Comparison of ENCODE assay signal across 1 cellular context in the genomic region with DNA sequence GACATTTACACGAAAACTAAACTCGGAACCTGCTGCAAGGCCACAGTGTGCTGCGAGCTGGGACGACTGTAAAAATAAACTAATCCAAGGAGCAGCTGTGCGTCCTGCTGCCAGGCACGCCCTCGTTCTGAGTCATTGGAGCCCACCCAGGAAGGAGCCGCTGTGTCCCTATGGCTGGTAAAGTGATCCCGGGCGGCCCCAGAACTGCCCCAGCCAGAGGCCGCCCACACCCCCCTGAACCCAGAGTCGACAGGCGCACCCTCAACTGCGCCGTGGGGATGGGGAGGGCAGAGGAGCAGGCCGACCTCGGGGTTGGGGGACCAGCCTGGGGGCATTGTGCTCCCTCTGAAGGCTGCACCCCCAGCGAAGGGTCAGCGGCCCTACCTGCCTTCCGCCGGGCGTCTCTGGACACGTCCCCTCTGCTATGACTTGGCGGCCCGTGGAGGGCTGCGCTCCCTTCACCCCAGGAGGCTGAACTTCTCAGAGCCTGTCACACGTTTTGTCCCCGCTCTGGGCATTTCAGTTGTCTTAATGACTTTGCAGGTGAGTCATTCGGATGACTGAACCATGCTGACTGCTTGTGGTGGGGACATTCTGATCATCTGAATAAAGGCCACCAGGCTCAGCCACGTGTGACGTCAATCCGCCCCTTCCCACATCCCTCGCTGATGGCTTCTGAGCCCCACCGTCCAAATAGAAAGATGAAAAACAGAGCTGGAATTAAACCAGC.
TF ChIP-seq lines count a peak whose summit lies in the region.

No MANE protein-coding gene starts in this region.

TF ChIP-seq in HEK293, 187 proteins besides CTCF, POLR2A, EP300 and RAD21 (continued from another document and continues in another):
- TF ChIP-seq, protein P1, sequence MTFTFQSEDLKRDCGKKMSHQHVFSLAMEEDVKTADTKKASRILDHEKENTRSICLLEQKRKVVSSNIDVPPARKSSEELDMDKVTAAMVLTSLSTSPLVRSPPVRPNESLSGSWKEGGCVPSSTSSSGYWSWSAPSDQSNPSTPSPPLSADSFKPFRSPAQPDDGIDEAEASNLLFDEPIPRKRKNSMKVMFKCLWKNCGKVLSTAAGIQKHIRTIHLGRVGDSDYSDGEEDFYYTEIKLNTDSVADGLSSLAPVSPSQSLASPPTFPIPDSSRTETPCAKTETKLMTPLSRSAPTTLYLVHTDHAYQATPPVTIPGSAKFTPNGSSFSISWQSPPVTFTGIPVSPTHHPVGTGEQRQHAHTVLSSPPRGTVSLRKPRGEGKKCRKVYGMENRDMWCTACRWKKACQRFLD (tag by site-specific recombination; IDR thresholded peaks at IDR 0.05) = no peak
- TF ChIP-seq ZNF140 (tag by site-specific recombination; IDR thresholded peaks at IDR 0.05) (no peak), KLF9 (tag by site-specific recombination; IDR thresholded peaks at IDR 0.05; ENCODE audit: low read depth) (peak; percentile 80), ZNF169 (tag by site-specific recombination; IDR thresholded peaks at IDR 0.05) (no peak), ZNF600 (tag by site-specific recombination; IDR thresholded peaks at IDR 0.05) (peak; percentile 59; the same call in 1 of the 2 replicates), ZNF354C (tag by site-specific recombination; IDR thresholded peaks at IDR 0.05; ENCODE audit: borderline replicate concordance, low read depth) (no peak), WT1 (tag by site-specific recombination; IDR thresholded peaks at IDR 0.05) (peak; percentile 46; the same call in 1 of the 2 replicates), ZNF529 (tag by site-specific recombination; IDR thresholded peaks at IDR 0.05; ENCODE audit: insufficient replicate concordance) (no peak), ZNF112 (tag by site-specific recombination; IDR thresholded peaks at IDR 0.05) (no peak), ZNF155 (tag by site-specific recombination; IDR thresholded peaks at IDR 0.05) (no peak), KLF1 (tag by site-specific recombination; IDR thresholded peaks at IDR 0.05) (peak; percentile 86), SCRT2 (tag by site-specific recombination; IDR thresholded peaks at IDR 0.05) (no peak), ZNF473 (tag by site-specific recombination; IDR thresholded peaks at IDR 0.05) (no peak), ZNF19 (tag by site-specific recombination; IDR thresholded peaks at IDR 0.05; ENCODE audit: low read depth) (no peak), ZNF544 (tag by site-specific recombination; IDR thresholded peaks at IDR 0.05) (no peak), ZFHX2 (tag by site-specific recombination; conservative IDR thresholded peaks at IDR 0.05) (peak; percentile 81), ZNF324 (tag by site-specific recombination; IDR thresholded peaks at IDR 0.05) (0 out of 2 replicates have a peak, but pooled peaks have one; percentile 12), SP3 (tag by site-specific recombination; IDR thresholded peaks at IDR 0.05) (no peak), ZNF768 (tag by site-specific recombination; IDR thresholded peaks at IDR 0.05) (no peak), ZNF530 (tag by site-specific recombination; IDR thresholded peaks at IDR 0.05; ENCODE audit: low read depth) (no peak), SP7 (tag by site-specific recombination; IDR thresholded peaks at IDR 0.05) (peak; percentile 93), ZNF514 (tag by site-specific recombination; IDR thresholded peaks at IDR 0.05) (no peak), ZNF302 (tag by site-specific recombination; IDR thresholded peaks at IDR 0.05; ENCODE audit: low read depth) (no peak), KLF16 (tag by site-specific recombination; IDR thresholded peaks at IDR 0.05) (no peak), ZNF114 (tag by site-specific recombination; IDR thresholded peaks at IDR 0.05) (no peak), ZBTB8A (tag by site-specific recombination; IDR thresholded peaks at IDR 0.05) (peak; percentile 78), KLF8 (tag by site-specific recombination; IDR thresholded peaks at IDR 0.05) (peak; percentile 32; the same call in 1 of the 2 replicates), YY2 (tag by site-specific recombination; IDR thresholded peaks at IDR 0.05) (no peak), ZNF549 (tag by site-specific recombination; IDR thresholded peaks at IDR 0.05) (no peak), ZFP41 (tag by site-specific recombination; IDR thresholded peaks at IDR 0.05; ENCODE audit: borderline replicate concordance) (no peak), ZNF121 (tag by site-specific recombination; IDR thresholded peaks at IDR 0.05) (no peak), TCF7L2 (IDR thresholded peaks at IDR 0.05; ENCODE audit: borderline replicate concordance, low read depth, low read length) (no peak)
- TF ChIP-seq, protein P2, sequence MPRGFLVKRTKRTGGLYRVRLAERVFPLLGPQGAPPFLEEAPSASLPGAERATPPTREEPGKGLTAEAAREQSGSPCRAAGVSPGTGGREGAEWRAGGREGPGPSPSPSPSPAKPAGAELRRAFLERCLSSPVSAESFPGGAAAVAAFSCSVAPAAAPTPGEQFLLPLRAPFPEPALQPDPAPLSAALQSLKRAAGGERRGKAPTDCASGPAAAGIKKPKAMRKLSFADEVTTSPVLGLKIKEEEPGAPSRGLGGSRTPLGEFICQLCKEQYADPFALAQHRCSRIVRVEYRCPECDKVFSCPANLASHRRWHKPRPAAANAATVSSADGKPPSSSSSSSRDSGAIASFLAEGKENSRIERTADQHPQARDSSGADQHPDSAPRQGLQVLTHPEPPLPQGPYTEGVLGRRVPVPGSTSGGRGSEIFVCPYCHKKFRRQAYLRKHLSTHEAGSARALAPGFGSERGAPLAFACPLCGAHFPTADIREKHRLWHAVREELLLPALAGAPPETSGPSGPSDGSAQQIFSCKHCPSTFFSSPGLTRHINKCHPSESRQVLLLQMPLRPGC (tag by site-specific recombination; IDR thresholded peaks at IDR 0.05) = peak; percentile 46
- TF ChIP-seq, protein P3, sequence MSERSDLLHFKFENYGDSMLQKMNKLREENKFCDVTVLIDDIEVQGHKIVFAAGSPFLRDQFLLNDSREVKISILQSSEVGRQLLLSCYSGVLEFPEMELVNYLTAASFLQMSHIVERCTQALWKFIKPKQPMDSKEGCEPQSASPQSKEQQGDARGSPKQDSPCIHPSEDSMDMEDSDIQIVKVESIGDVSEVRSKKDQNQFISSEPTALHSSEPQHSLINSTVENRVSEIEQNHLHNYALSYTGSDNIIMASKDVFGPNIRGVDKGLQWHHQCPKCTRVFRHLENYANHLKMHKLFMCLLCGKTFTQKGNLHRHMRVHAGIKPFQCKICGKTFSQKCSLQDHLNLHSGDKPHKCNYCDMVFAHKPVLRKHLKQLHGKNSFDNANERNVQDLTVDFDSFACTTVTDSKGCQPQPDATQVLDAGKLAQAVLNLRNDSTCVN (tag by site-specific recombination; optimal IDR thresholded peaks at IDR 0.05) = no peak
- TF ChIP-seq, protein P4, sequence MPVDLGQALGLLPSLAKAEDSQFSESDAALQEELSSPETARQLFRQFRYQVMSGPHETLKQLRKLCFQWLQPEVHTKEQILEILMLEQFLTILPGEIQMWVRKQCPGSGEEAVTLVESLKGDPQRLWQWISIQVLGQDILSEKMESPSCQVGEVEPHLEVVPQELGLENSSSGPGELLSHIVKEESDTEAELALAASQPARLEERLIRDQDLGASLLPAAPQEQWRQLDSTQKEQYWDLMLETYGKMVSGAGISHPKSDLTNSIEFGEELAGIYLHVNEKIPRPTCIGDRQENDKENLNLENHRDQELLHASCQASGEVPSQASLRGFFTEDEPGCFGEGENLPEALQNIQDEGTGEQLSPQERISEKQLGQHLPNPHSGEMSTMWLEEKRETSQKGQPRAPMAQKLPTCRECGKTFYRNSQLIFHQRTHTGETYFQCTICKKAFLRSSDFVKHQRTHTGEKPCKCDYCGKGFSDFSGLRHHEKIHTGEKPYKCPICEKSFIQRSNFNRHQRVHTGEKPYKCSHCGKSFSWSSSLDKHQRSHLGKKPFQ (tag by site-specific recombination; IDR thresholded peaks at IDR 0.05) = no peak
- TF ChIP-seq, protein P5, sequence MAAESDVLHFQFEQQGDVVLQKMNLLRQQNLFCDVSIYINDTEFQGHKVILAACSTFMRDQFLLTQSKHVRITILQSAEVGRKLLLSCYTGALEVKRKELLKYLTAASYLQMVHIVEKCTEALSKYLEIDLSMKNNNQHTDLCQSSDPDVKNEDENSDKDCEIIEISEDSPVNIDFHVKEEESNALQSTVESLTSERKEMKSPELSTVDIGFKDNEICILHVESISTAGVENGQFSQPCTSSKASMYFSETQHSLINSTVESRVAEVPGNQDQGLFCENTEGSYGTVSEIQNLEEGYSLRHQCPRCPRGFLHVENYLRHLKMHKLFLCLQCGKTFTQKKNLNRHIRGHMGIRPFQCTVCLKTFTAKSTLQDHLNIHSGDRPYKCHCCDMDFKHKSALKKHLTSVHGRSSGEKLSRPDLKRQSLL (tag by site-specific recombination; IDR thresholded peaks at IDR 0.05) = no peak
- TF ChIP-seq, protein P6, sequence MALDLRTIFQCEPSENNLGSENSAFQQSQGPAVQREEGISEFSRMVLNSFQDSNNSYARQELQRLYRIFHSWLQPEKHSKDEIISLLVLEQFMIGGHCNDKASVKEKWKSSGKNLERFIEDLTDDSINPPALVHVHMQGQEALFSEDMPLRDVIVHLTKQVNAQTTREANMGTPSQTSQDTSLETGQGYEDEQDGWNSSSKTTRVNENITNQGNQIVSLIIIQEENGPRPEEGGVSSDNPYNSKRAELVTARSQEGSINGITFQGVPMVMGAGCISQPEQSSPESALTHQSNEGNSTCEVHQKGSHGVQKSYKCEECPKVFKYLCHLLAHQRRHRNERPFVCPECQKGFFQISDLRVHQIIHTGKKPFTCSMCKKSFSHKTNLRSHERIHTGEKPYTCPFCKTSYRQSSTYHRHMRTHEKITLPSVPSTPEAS (tag by site-specific recombination; IDR thresholded peaks at IDR 0.05) = no peak
- TF ChIP-seq, protein P7, sequence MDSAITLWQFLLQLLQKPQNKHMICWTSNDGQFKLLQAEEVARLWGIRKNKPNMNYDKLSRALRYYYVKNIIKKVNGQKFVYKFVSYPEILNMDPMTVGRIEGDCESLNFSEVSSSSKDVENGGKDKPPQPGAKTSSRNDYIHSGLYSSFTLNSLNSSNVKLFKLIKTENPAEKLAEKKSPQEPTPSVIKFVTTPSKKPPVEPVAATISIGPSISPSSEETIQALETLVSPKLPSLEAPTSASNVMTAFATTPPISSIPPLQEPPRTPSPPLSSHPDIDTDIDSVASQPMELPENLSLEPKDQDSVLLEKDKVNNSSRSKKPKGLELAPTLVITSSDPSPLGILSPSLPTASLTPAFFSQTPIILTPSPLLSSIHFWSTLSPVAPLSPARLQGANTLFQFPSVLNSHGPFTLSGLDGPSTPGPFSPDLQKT (IDR thresholded peaks at IDR 0.05; ENCODE audit: borderline replicate concordance, low read depth, low read length) = no peak
- TF ChIP-seq, protein P8, sequence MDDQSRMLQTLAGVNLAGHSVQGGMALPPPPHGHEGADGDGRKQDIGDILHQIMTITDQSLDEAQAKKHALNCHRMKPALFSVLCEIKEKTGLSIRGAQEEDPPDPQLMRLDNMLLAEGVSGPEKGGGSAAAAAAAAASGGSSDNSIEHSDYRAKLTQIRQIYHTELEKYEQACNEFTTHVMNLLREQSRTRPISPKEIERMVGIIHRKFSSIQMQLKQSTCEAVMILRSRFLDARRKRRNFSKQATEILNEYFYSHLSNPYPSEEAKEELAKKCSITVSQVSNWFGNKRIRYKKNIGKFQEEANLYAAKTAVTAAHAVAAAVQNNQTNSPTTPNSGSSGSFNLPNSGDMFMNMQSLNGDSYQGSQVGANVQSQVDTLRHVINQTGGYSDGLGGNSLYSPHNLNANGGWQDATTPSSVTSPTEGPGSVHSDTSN (CRISPR knock-in tag; IDR thresholded peaks at IDR 0.05) = no peak
- TF ChIP-seq, protein P9, sequence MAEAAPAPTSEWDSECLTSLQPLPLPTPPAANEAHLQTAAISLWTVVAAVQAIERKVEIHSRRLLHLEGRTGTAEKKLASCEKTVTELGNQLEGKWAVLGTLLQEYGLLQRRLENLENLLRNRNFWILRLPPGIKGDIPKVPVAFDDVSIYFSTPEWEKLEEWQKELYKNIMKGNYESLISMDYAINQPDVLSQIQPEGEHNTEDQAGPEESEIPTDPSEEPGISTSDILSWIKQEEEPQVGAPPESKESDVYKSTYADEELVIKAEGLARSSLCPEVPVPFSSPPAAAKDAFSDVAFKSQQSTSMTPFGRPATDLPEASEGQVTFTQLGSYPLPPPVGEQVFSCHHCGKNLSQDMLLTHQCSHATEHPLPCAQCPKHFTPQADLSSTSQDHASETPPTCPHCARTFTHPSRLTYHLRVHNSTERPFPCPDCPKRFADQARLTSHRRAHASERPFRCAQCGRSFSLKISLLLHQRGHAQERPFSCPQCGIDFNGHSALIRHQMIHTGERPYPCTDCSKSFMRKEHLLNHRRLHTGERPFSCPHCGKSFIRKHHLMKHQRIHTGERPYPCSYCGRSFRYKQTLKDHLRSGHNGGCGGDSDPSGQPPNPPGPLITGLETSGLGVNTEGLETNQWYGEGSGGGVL (tag by site-specific recombination; IDR thresholded peaks at IDR 0.05) = no peak
- TF ChIP-seq, protein P10, sequence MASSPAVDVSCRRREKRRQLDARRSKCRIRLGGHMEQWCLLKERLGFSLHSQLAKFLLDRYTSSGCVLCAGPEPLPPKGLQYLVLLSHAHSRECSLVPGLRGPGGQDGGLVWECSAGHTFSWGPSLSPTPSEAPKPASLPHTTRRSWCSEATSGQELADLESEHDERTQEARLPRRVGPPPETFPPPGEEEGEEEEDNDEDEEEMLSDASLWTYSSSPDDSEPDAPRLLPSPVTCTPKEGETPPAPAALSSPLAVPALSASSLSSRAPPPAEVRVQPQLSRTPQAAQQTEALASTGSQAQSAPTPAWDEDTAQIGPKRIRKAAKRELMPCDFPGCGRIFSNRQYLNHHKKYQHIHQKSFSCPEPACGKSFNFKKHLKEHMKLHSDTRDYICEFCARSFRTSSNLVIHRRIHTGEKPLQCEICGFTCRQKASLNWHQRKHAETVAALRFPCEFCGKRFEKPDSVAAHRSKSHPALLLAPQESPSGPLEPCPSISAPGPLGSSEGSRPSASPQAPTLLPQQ (tag by site-specific recombination; IDR thresholded peaks at IDR 0.05) = 0 out of 2 replicates have a peak, but pooled peaks have one; percentile 66
- TF ChIP-seq, protein P11, sequence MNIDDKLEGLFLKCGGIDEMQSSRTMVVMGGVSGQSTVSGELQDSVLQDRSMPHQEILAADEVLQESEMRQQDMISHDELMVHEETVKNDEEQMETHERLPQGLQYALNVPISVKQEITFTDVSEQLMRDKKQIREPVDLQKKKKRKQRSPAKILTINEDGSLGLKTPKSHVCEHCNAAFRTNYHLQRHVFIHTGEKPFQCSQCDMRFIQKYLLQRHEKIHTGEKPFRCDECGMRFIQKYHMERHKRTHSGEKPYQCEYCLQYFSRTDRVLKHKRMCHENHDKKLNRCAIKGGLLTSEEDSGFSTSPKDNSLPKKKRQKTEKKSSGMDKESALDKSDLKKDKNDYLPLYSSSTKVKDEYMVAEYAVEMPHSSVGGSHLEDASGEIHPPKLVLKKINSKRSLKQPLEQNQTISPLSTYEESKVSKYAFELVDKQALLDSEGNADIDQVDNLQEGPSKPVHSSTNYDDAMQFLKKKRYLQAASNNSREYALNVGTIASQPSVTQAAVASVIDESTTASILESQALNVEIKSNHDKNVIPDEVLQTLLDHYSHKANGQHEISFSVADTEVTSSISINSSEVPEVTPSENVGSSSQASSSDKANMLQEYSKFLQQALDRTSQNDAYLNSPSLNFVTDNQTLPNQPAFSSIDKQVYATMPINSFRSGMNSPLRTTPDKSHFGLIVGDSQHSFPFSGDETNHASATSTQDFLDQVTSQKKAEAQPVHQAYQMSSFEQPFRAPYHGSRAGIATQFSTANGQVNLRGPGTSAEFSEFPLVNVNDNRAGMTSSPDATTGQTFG (tag by site-specific recombination; IDR thresholded peaks at IDR 0.05; ENCODE audit: borderline replicate concordance) = no peak
